In the genomic region with DNA sequence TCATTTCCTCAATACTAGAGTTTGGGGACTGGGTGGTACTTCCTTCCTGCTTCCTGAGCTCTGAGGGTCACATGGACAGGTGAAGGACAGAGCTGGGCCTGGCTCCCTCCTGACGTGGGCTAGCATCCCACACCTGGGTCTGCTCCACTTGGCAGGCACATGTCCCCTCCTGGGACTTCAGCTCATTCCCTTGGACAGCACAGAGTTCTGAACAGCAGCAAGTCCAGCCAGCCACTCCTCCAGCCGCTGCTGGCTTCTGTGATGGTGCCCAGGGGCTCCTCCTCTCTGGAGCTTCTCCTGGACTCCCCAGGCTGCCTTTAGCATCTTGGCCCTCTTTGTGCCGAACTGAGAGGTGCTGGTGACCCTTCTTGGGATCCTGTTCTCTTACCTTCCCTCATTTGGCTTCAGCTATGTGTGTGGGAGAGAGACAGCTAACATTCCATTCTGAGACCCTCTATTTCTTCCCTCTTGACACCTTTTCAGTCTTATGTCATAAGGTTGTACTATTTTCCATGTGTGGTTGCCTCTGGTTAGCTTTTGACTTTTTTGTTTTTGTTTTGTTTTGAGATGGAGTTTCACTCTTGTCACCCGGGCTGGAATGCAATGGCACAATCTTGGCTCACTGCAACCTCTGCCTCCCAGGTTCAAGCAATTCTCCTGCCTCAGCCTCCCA, we compare ENCODE assay signal across 22 cellular contexts.
DNase-seq lines count a peak whose midpoint lies in the region; ATAC-seq, FAIRE-seq and TF ChIP-seq lines count a peak whose summit lies in the region.
"Had no signal": no experiment of that assay in that cellular context is flagged by ENCODE, and none has a peak within 500 bp of the region (broad histone marks: within the 10 kb centered on the region; RNA-seq: fewer than 3 reads in every experiment).

No MANE protein-coding gene starts in this region.

- no peak overlapping the region for H3K4me3 ChIP-seq in lower lobe of right lung
- H3K4me3 ChIP-seq in PC-3 (ENCODE audit: low read length): no peak overlapping the region
- H3K4me3 ChIP-seq: esophagus squamous epithelium, mucosa of descending colon, upper lobe of right lung had no signal

- H3K9ac ChIP-seq in PC-3 (ENCODE audit: low read length): no peak overlapping the region
- H3K9ac ChIP-seq: KMS-11 had no signal

- peak overlapping the region; percentile 98 for H3K27ac Mint-ChIP-seq in stimulated activated naive CD8-positive, alpha-beta T cell treated with anti-CD3 and anti-CD28 coated beads, Interleukin-15, Interleukin-2, amounts not matched to agents 100 ng/mL and 50 ng/mL, for 24 hours
- H3K27ac Mint-ChIP-seq: activated B cell treated with CpG ODN at 0.5 μM for 24 hours had no signal

- H3K4me1 ChIP-seq in lower lobe of right lung (peaks cover 45% of the 10 kb centered on the region), PC-3 (ENCODE audit: insufficient read depth, low read length) (peaks cover 37% of the 10 kb centered on the region)

- no peak overlapping the region for H2AFZ ChIP-seq in PC-3 (ENCODE audit: low read length)

- H3K4me3 Mint-ChIP-seq in stimulated activated naive CD8-positive, alpha-beta T cell treated with anti-CD3 and anti-CD28 coated beads, Interleukin-15, Interleukin-2, amounts not matched to agents 100 ng/mL and 50 ng/mL, for 24 hours: peak overlapping the region; percentile 69
- H3K4me3 Mint-ChIP-seq: activated B cell treated with CpG ODN at 0.5 μM for 24 hours had no signal

- no peak for DNase-seq in stimulated activated naive CD8-positive, alpha-beta T cell treated with anti-CD3 and anti-CD28 coated beads, Interleukin-15, Interleukin-2, amounts not matched to agents 100 U/mL and 50 U/mL, for 24 hours
- peak; percentile 15 for DNase-seq in UCSD-AML1 (lab: John Stamatoyannopoulos, UW; ENCODE audit: unreplicated experiment)
- DNase-seq in lower lobe of right lung: no peak
- no peak for DNase-seq in urothelium cell line (ENCODE audit: low spot score)
- no peak for DNase-seq in PC-3
- DNase-seq in NCI-H1048 (lab: John Stamatoyannopoulos, UW): no peak
- DNase-seq: activated B cell treated with CpG ODN at 0.5 μM for 24 hours; effector CD8-positive, alpha-beta T cell; esophagus squamous epithelium; mucosa of descending colon; NCI-H1105 treated with DMSO at 0.1 percent for 48 hours; NCI-H2107; NCI-H524 treated with DMSO at 0.1 percent for 48 hours; occipital lobe; stimulated activated naive CD4-positive, alpha-beta T cell treated with Interleukin-2 at 50 U/mL for 16 hours; upper lobe of right lung had no signal

- no peak for TF ChIP-seq CTCF in lower lobe of right lung (IDR thresholded peaks at IDR 0.05)
- no peak for TF ChIP-seq CTCF in PC-3 (conservative IDR thresholded peaks at IDR 0.05; ENCODE audit: low read depth, low read length)

- no peak for FAIRE-seq in urothelium cell line (lab: Jason Lieb, UNC)
- FAIRE-seq: D721Med, GM12891 had no signal

- no TSS peak for BruUV-seq in PC-3 (replicated peaks; lab: Mats Ljungman, UMichigan)

- H3K79me2 ChIP-seq in PC-3 (ENCODE audit: low read length): no peaks in the 10 kb centered on the region

- no peaks in the 10 kb centered on the region for H3K9me3 Mint-ChIP-seq in stimulated activated naive CD8-positive, alpha-beta T cell treated with anti-CD3 and anti-CD28 coated beads, Interleukin-15, Interleukin-2, amounts not matched to agents 100 ng/mL and 50 ng/mL, for 24 hours
- H3K9me3 Mint-ChIP-seq: activated B cell treated with CpG ODN at 0.5 μM for 24 hours had no signal

- CTCF ChIA-PET in PC-3 (lab: Charles Lee): no interaction called here

- H3K36me3 ChIP-seq in lower lobe of right lung (no peaks in the 10 kb centered on the region), PC-3 (ENCODE audit: low read depth, low read length) (no peaks in the 10 kb centered on the region)
- H3K36me3 ChIP-seq: esophagus squamous epithelium, upper lobe of right lung had no signal

- no peaks in the 10 kb centered on the region for H3F3A ChIP-seq in PC-3 (ENCODE audit: low read length, unreplicated experiment)

- H3K36me3 Mint-ChIP-seq in stimulated activated naive CD8-positive, alpha-beta T cell treated with anti-CD3 and anti-CD28 coated beads, Interleukin-15, Interleukin-2, amounts not matched to agents 100 ng/mL and 50 ng/mL, for 24 hours (ENCODE audit: low read depth): peaks cover 3% of the 10 kb centered on the region

- no peaks in the 10 kb centered on the region for H4K20me1 ChIP-seq in PC-3 (ENCODE audit: low read length)

- no peaks in the 10 kb centered on the region for H3K9me3 ChIP-seq in lower lobe of right lung
- no peaks in the 10 kb centered on the region for H3K9me3 ChIP-seq in PC-3 (ENCODE audit: low read length)
- H3K9me3 ChIP-seq: esophagus squamous epithelium, mucosa of descending colon, upper lobe of right lung had no signal

- POLR2A ChIA-PET in PC-3 (lab: Charles Lee; ENCODE audit: unreplicated experiment): no interaction called here

- intact Hi-C loops in lower lobe of right lung (cut with DNase I): no loop called here
- intact Hi-C loops in PC-3 (cut with micrococcal nuclease): no loop called here

- H3K9me2 ChIP-seq in PC-3 (replicated peaks; ENCODE audit: low read length): no peaks in the 10 kb centered on the region

- peaks cover 76% of the 10 kb centered on the region for H3K4me1 Mint-ChIP-seq in stimulated activated naive CD8-positive, alpha-beta T cell treated with anti-CD3 and anti-CD28 coated beads, Interleukin-15, Interleukin-2, amounts not matched to agents 100 ng/mL and 50 ng/mL, for 24 hours (ENCODE audit: low read depth)

- no peak for ATAC-seq in stimulated activated naive CD8-positive, alpha-beta T cell treated with anti-CD3 and anti-CD28 coated beads, Interleukin-15, Interleukin-2, amounts not matched to agents 100 U/mL and 50 U/mL, for 24 hours
- ATAC-seq in lower lobe of right lung (no peak), PC-3 (no peak)
- ATAC-seq: left lobe of liver, mucosa of descending colon, right cardiac atrium, upper lobe of right lung had no signal

- no peaks in the 10 kb centered on the region for H3K27me3 ChIP-seq in lower lobe of right lung (ENCODE audit: low read depth)
- no peaks in the 10 kb centered on the region for H3K27me3 ChIP-seq in PC-3 (ENCODE audit: low read length)
- H3K27me3 ChIP-seq: esophagus squamous epithelium, upper lobe of right lung had no signal

- peaks cover 4% of the 10 kb centered on the region for H3K27me3 Mint-ChIP-seq in stimulated activated naive CD8-positive, alpha-beta T cell treated with anti-CD3 and anti-CD28 coated beads, Interleukin-15, Interleukin-2, amounts not matched to agents 100 ng/mL and 50 ng/mL, for 24 hours
- H3K27me3 Mint-ChIP-seq: activated B cell treated with CpG ODN at 0.5 μM for 24 hours had no signal

- H3K4me2 ChIP-seq in PC-3 (ENCODE audit: low read length): no peak overlapping the region

- H3K27ac ChIP-seq in lower lobe of right lung: peak overlapping the region; percentile 29
- no peak overlapping the region for H3K27ac ChIP-seq in PC-3 (ENCODE audit: low read length)
- H3K27ac ChIP-seq: esophagus squamous epithelium, KMS-11, upper lobe of right lung had no signal
